ENCODE assay signal across 13 cellular contexts in genomic region chr11:110327508-110327907, GRCh38. TPM values are rescaled to one million over a fixed set of nuclear protein-coding genes. Genes with fewer than 3 reads are reported as not detected.
DNase-seq lines count a peak whose midpoint lies in the region; ATAC-seq and TF ChIP-seq lines count a peak whose summit lies in the region.
"Had no signal": no experiment of that assay in that cellular context is flagged by ENCODE, and none has a peak within 500 bp of the region (broad histone marks: within the 10 kb centered on the region; RNA-seq: fewer than 3 reads in every experiment).

No MANE protein-coding gene starts in this region.

- H3K4me3 Mint-ChIP-seq in activated T-cell treated with anti-CD3 and anti-CD28 coated beads, Interleukin-2, amount 50 U/mL, for 72 hours, result peak overlapping the region; percentile 97 to 98
- H3K4me3 Mint-ChIP-seq in WTC11, result no peak overlapping the region
- peak overlapping the region; percentile 93 for H3K4me3 Mint-ChIP-seq in stimulated activated memory B cell treated with anti-CD40 and anti-IgM and Interleukin-4, amounts not matched to agents 10 μg/mL and 1 μg/mL and 100 μg/mL, for 72 hours

- no peak for ATAC-seq in activated T-cell treated with anti-CD3 and anti-CD28 coated beads, Interleukin-2, amount 50 U/mL, for 72 hours (replicated peaks in 1 of 2)
- peak; percentile 43 for ATAC-seq in GM21529 (IDR thresholded peaks at IDR 0.05; ENCODE audit: unreplicated experiment)
- ATAC-seq in WTC11, result no peak
- ATAC-seq in stimulated activated memory B cell treated with anti-CD40 and anti-IgM and Interleukin-4, amounts not matched to agents 10 μg/mL and 1 μg/mL and 100 μg/mL, for 72 hours, result no peak
- ATAC-seq in GM21528 (IDR thresholded peaks at IDR 0.05; ENCODE audit: low FRiP score, unreplicated experiment), result no peak
- ATAC-seq: gastroesophageal sphincter had no signal

- TF ChIP-seq CTCF in WTC11 (IDR thresholded peaks at IDR 0.05) (no peak), GM10248 (IDR thresholded peaks at IDR 0.05; ENCODE audit: control extremely low read depth, extremely low read depth, low read depth, missing control alignments) (no peak), suprapubic skin (IDR thresholded peaks at IDR 0.05) (no peak)

- peaks cover 10% of the 10 kb centered on the region for H3K27me3 Mint-ChIP-seq in activated T-cell treated with anti-CD3 and anti-CD28 coated beads, Interleukin-2, amount 50 U/mL, for 72 hours (ENCODE audit: low read depth)
- 0 out of 2 replicates have a peak, but pooled peaks cover 2% of the 10 kb centered on the region for H3K27me3 Mint-ChIP-seq in WTC11 (ENCODE audit: low read depth)
- H3K27me3 Mint-ChIP-seq in stimulated activated memory B cell treated with anti-CD40 and anti-IgM and Interleukin-4, amounts not matched to agents 10 μg/mL and 1 μg/mL and 100 μg/mL, for 72 hours, result no peaks in the 10 kb centered on the region

- H3K4me1 ChIP-seq in suprapubic skin, result no peaks in the 10 kb centered on the region
- H3K4me1 ChIP-seq: gastroesophageal sphincter had no signal

- no peak overlapping the region for H3K27ac ChIP-seq in suprapubic skin
- H3K27ac ChIP-seq: gastroesophageal sphincter had no signal

- H3K9me3 ChIP-seq in suprapubic skin, result no peaks in the 10 kb centered on the region

- peak overlapping the region; percentile 80 for H3K27ac Mint-ChIP-seq in activated T-cell treated with anti-CD3 and anti-CD28 coated beads, Interleukin-2, amount 50 U/mL, for 72 hours
- no peak overlapping the region for H3K27ac Mint-ChIP-seq in WTC11
- H3K27ac Mint-ChIP-seq in stimulated activated memory B cell treated with anti-CD40 and anti-IgM and Interleukin-4, amounts not matched to agents 10 μg/mL and 1 μg/mL and 100 μg/mL, for 72 hours, result peak overlapping the region; percentile 95

- POLR2A ChIA-PET in WTC11 (lab: Charles Lee), result no interaction called here
- POLR2A ChIA-PET in GM10248 (lab: Yijun Ruan, JAX), result interaction anchor here (0.7 to 1.2 kb wide), 2 partner anchors 46 to 200 kb away, joined by 3 to 7 read pairs; no protein-coding TSS in a partner anchor

- no peaks in the 10 kb centered on the region for H3K27me3 ChIP-seq in suprapubic skin
- H3K27me3 ChIP-seq: gastroesophageal sphincter had no signal

- peaks cover 36% of the 10 kb centered on the region for H3K4me1 Mint-ChIP-seq in activated T-cell treated with anti-CD3 and anti-CD28 coated beads, Interleukin-2, amount 50 U/mL, for 72 hours (ENCODE audit: low read depth)
- H3K4me1 Mint-ChIP-seq in WTC11, result peaks cover 11% of the 10 kb centered on the region
- H3K4me1 Mint-ChIP-seq in stimulated activated memory B cell treated with anti-CD40 and anti-IgM and Interleukin-4, amounts not matched to agents 10 μg/mL and 1 μg/mL and 100 μg/mL, for 72 hours, result peaks cover 20% of the 10 kb centered on the region

- H3K36me3 Mint-ChIP-seq in activated T-cell treated with anti-CD3 and anti-CD28 coated beads, Interleukin-2, amount 50 U/mL, for 72 hours (ENCODE audit: insufficient read depth in 2 of 2), result peaks cover 21% of the 10 kb centered on the region in 2 donors
- peaks cover 30% of the 10 kb centered on the region for H3K36me3 Mint-ChIP-seq in WTC11
- no peaks in the 10 kb centered on the region for H3K36me3 Mint-ChIP-seq in stimulated activated memory B cell treated with anti-CD40 and anti-IgM and Interleukin-4, amounts not matched to agents 10 μg/mL and 1 μg/mL and 100 μg/mL, for 72 hours

- no peak overlapping the region for H3K4me3 ChIP-seq in suprapubic skin
- H3K4me3 ChIP-seq: gastroesophageal sphincter had no signal

- no peak for TF ChIP-seq EP300 in suprapubic skin (IDR thresholded peaks at IDR 0.05)

- no peak for DNase-seq in activated T-cell treated with anti-CD3 and anti-CD28 coated beads, Interleukin-2, amount 50 U/mL, for 72 hours
- DNase-seq in activated T-cell treated with anti-CD3 and anti-CD28 coated beads for 4 hours (no peak), WTC11 (ENCODE audit: low spot score) (no peak), GM10248 (ENCODE audit: extremely low spot score) (no peak), suprapubic skin (ENCODE audit: low spot score in 2 of 2) (no peak)
- DNase-seq: DMS79 treated with DMSO at 0.1 percent for 48 hours, Kasumi-1, NCI-H187, NCI-H774 had no signal

- no peak for TF ChIP-seq POLR2A in suprapubic skin (IDR thresholded peaks at IDR 0.05)

- no peaks in the 10 kb centered on the region for H3K36me3 ChIP-seq in suprapubic skin
- H3K36me3 ChIP-seq: gastroesophageal sphincter had no signal

- 91% methylated on average over 3 of the region's 3 CpGs for WGBS in suprapubic skin

- peaks cover 0 to 2% of the 10 kb centered on the region in 2 donors for H3K9me3 Mint-ChIP-seq in activated T-cell treated with anti-CD3 and anti-CD28 coated beads, Interleukin-2, amount 50 U/mL, for 72 hours
- H3K9me3 Mint-ChIP-seq in WTC11, result peaks cover 53% of the 10 kb centered on the region
- H3K9me3 Mint-ChIP-seq in stimulated activated memory B cell treated with anti-CD40 and anti-IgM and Interleukin-4, amounts not matched to agents 10 μg/mL and 1 μg/mL and 100 μg/mL, for 72 hours, result peaks cover 5% of the 10 kb centered on the region

- CTCF ChIA-PET in WTC11 (lab: Charles Lee), result no interaction called here
- CTCF ChIA-PET in GM10248 (lab: Yijun Ruan, JAX), result interaction anchor here (1.5 kb wide), 1 partner anchor 8 kb away, joined by 3 read pairs; no protein-coding TSS in a partner anchor

TF ChIP-seq in WTC11, 78 proteins besides CTCF, POLR2A, EP300 and RAD21:
- peak; percentile 56 for TF ChIP-seq HMGA2 (CRISPR knock-in tag; IDR thresholded peaks at IDR 0.05)
- no peak for TF ChIP-seq JAZF1 (CRISPR knock-in tag; IDR thresholded peaks at IDR 0.05)

RNA-seq across cellular contexts. Expression of gene RDX, which starts 31.1 kb away (rescaled TPM):
- 10 to 100 TPM; 49.0 to 56.5 TPM for total RNA-seq in activated T-cell treated with anti-CD3 and anti-CD28 coated beads, Interleukin-2, amount 50 U/mL, for 72 hours
- 71.8 to 77.4 TPM (median 72.9 TPM) in 3 replicates for total RNA-seq in WTC11 (2021)
- total RNA-seq in suprapubic skin, result 10 to 100 TPM; 24.8 to 46.4 (median 38.3) TPM
